ENCODE assay signal across 8 cellular contexts in genomic region chr11:1262172-1263006, GRCh38. TPM values are rescaled to one million over a fixed set of nuclear protein-coding genes. Genes with fewer than 3 reads are reported as not detected.
A peak's percentile ranks its signal among the peaks of the same experiment; 100 is the strongest.
DNase-seq lines count a peak whose midpoint lies in the region; ATAC-seq and TF ChIP-seq lines count a peak whose summit lies in the region.

No MANE protein-coding gene starts in this region.

- peak; percentile 92 for DNase-seq in AG10803 (ENCODE audit: low read depth)
- DNase-seq in HUDEP-2 (lab: John Stamatoyannopoulos, UW; ENCODE audit: unreplicated experiment in 76 of 76): peak in 73 of 76 experiments; percentile 8 to 93 (median 80)
- peak; percentile 93 for DNase-seq in OCI-M1 (lab: John Stamatoyannopoulos, UW)
- peak; percentile 86 for DNase-seq in activated T-cell treated with anti-CD3 and anti-CD28 coated beads, Interleukin-2, amount 50 U/mL, for 1 hour
- peak; percentile 44 for DNase-seq in epithelial cell of proximal tubule (ENCODE audit: low read depth)
- DNase-seq in mucosa of gallbladder (ENCODE audit: low spot score): peak; percentile 92
- peak; percentile 69 to 82 for DNase-seq in stimulated activated CD8-positive, alpha-beta memory T cell treated with anti-CD3 and anti-CD28 coated beads, Interleukin-2, amount 100 ng/mL, for 48 hours (ENCODE audit: low read depth in 2 of 2)

- peak; percentile 93 for ATAC-seq in GM19351 (IDR thresholded peaks at IDR 0.05; ENCODE audit: unreplicated experiment)

- TF ChIP-seq CTCF in AG10803 (conservative IDR thresholded peaks at IDR 0.05; ENCODE audit: low read length) (no peak), epithelial cell of proximal tubule (conservative IDR thresholded peaks at IDR 0.05; ENCODE audit: low read depth, low read length) (no peak)

- H3K4me3 ChIP-seq in AG10803 (ENCODE audit: low read length): peak overlapping the region; percentile 68
- peak overlapping the region; percentile 60 for H3K4me3 ChIP-seq in epithelial cell of proximal tubule (ENCODE audit: low read depth, low read length)

RNA-seq across cellular contexts. Expression of gene MUC5B, which starts 39.5 kb away (rescaled TPM):
- total RNA-seq in epithelial cell of proximal tubule: not detected in 2 replicates
- total RNA-seq in mucosa of gallbladder: 8,095 TPM

RNA-seq across cellular contexts. Expression of gene TOLLIP, which starts 47.0 kb away (rescaled TPM):
- 22.0 and 28.5 TPM in 2 replicates for total RNA-seq in epithelial cell of proximal tubule
- 139 TPM for total RNA-seq in mucosa of gallbladder

Comparison
In these comparisons a context has a peak if more than half of its experiments do, and no peak if none do; other contexts are left out.
1. Peak in every context shown above with its lines: DNase-seq, ATAC-seq and H3K4me3 ChIP-seq.
2. RNA of gene MUC5B, which starts 39.5 kb away (total RNA-seq): 8,095 TPM in mucosa of gallbladder (single experiment); not detected in epithelial cell of proximal tubule; every median in the first group is over 1,000 times any median in the second.